ENCODE assay signal across 1 cellular context in the genomic region with DNA sequence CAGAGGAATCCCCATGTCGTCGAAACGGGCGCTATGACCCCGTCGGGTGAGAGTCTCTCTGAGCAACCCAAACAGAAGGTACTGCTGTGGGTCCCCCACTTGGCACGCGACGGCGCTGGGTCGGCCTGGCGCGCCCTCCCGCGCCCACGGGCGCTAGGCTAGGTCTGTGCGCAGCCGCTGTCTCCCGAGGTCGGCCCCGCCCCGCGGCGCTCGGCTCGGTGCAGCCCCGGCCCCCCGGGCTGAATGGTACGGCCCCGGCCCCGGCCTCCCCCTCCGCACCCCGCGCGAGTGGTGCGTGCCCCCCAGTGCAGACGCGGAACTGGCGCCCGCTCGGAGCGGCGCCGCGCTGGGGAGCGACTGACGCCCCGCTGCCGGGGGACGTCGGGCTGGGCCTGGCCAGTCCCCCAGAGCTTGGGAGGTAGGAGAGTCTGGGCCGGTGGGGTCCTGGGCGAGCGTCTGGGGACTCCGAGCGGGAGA.
TF ChIP-seq lines count a peak whose summit lies in the region.

A gene (plus strand): TSS at position 305 of the 477 bp plus-strand sequence.

TF ChIP-seq in HEK293, 187 proteins besides CTCF, POLR2A, EP300 and RAD21 (continued from another document):
- TF ChIP-seq, protein P1, sequence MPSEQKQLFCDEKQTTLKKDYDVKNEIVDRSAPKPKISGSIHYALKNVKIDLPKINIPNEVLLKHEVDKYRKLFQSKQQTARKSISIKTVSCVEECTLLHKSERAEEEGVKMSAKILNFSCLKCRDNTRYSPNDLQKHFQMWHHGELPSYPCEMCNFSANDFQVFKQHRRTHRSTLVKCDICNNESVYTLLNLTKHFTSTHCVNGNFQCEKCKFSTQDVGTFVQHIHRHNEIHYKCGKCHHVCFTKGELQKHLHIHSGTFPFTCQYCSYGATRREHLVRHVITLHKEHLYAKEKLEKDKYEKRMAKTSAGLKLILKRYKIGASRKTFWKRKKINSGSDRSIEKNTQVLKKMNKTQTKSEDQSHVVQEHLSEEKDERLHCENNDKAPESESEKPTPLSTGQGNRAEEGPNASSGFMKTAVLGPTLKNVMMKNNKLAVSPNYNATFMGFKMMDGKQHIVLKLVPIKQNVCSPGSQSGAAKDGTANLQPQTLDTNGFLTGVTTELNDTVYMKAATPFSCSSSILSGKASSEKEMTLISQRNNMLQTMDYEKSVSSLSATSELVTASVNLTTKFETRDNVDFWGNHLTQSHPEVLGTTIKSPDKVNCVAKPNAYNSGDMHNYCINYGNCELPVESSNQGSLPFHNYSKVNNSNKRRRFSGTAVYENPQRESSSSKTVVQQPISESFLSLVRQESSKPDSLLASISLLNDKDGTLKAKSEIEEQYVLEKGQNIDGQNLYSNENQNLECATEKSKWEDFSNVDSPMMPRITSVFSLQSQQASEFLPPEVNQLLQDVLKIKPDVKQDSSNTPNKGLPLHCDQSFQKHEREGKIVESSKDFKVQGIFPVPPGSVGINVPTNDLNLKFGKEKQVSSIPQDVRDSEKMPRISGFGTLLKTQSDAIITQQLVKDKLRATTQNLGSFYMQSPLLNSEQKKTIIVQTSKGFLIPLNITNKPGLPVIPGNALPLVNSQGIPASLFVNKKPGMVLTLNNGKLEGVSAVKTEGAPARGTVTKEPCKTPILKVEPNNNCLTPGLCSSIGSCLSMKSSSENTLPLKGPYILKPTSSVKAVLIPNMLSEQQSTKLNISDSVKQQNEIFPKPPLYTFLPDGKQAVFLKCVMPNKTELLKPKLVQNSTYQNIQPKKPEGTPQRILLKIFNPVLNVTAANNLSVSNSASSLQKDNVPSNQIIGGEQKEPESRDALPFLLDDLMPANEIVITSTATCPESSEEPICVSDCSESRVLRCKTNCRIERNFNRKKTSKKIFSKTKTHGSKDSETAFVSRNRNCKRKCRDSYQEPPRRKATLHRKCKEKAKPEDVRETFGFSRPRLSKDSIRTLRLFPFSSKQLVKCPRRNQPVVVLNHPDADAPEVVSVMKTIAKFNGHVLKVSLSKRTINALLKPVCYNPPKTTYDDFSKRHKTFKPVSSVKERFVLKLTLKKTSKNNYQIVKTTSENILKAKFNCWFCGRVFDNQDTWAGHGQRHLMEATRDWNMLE (tag by site-specific recombination; conservative IDR thresholded peaks at IDR 0.05; ENCODE audit: low read depth): no peak
- no peak for TF ChIP-seq ZNF133 (tag by site-specific recombination; IDR thresholded peaks at IDR 0.05)
- no peak for TF ChIP-seq ZNF341 (tag by site-specific recombination; IDR thresholded peaks at IDR 0.05; ENCODE audit: low read depth)
- no peak for TF ChIP-seq KLF16 (tag by site-specific recombination; IDR thresholded peaks at IDR 0.05)
- TF ChIP-seq, protein P2, sequence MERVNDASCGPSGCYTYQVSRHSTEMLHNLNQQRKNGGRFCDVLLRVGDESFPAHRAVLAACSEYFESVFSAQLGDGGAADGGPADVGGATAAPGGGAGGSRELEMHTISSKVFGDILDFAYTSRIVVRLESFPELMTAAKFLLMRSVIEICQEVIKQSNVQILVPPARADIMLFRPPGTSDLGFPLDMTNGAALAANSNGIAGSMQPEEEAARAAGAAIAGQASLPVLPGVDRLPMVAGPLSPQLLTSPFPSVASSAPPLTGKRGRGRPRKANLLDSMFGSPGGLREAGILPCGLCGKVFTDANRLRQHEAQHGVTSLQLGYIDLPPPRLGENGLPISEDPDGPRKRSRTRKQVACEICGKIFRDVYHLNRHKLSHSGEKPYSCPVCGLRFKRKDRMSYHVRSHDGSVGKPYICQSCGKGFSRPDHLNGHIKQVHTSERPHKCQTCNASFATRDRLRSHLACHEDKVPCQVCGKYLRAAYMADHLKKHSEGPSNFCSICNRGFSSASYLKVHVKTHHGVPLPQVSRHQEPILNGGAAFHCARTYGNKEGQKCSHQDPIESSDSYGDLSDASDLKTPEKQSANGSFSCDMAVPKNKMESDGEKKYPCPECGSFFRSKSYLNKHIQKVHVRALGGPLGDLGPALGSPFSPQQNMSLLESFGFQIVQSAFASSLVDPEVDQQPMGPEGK (tag by site-specific recombination; IDR thresholded peaks at IDR 0.05): peak; percentile 31; the same call in 1 of the 2 replicates
- no peak for TF ChIP-seq ZNF366 (tag by site-specific recombination; conservative IDR thresholded peaks at IDR 0.05)
- no peak for TF ChIP-seq ZFHX2 (tag by site-specific recombination; conservative IDR thresholded peaks at IDR 0.05)
- no peak for TF ChIP-seq ZNF585B (tag by site-specific recombination; IDR thresholded peaks at IDR 0.05)
- no peak for TF ChIP-seq ZNF510 (tag by site-specific recombination; IDR thresholded peaks at IDR 0.05; ENCODE audit: insufficient replicate concordance)
- TF ChIP-seq MYNN (tag by site-specific recombination; IDR thresholded peaks at IDR 0.05; ENCODE audit: borderline replicate concordance): no peak
